ENCODE assay signal across 27 cellular contexts in the genomic region with DNA sequence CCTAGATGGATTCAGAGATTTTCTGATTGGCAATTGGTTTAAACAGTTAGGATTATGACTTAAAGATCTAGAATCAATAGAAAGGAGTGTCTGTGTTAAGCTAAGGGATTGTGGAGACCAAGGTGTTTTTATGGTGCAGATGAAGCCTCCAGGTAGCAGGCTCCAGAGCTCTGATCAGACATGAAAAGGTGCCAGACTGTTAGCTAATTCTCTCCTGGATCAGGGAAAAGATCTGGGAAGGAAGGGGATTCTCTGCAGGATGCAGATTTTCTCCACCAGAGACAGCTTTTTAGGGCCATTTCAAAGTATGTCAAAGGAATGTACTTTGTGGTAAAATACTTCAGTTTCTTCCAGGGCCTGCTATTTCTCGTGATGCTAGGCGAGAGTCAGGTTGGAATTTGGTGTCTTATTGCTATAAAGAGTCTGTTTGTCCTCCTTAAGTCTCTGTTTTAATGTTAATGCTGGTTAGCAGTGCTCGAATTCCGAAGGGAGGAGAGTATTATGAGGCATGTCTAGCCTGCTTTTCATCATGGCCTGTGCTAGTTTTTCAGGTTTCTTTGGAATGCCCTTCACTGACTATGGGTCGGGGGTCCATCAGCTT. TPM values are rescaled to one million over a fixed set of nuclear protein-coding genes. Genes with fewer than 3 reads are reported as not detected.
DNase-seq lines count a peak whose midpoint lies in the region; ATAC-seq, FAIRE-seq and TF ChIP-seq lines count a peak whose summit lies in the region.
"Had no signal": no experiment of that assay in that cellular context is flagged by ENCODE, and none has a peak within 500 bp of the region (broad histone marks: within the 10 kb centered on the region; RNA-seq: fewer than 3 reads in every experiment).

No MANE protein-coding gene starts in this region.

- TF ChIP-seq EP300 in HepG2 (IDR thresholded peaks at IDR 0.05; ENCODE audit: low read depth in 2 of 2, low read length in 2 of 2): no peak
- no peak for TF ChIP-seq EP300 in HepG2 (CRISPR knock-in tag; IDR thresholded peaks at IDR 0.05; ENCODE audit: borderline replicate concordance)

- H3K79me1 ChIP-seq in H9 (ENCODE audit: insufficient read depth, low read depth, low read length, poor library complexity, severe bottlenecking): no peaks in the 10 kb centered on the region

- peak overlapping the region; percentile 96 for H4K91ac ChIP-seq in H9 (ENCODE audit: insufficient read length, low read depth, low read length)

- peak overlapping the region; percentile 96 to 98 (median 97) for H3K27ac Mint-ChIP-seq in H9
- H3K27ac Mint-ChIP-seq: activated B cell treated with CpG ODN at 0.5 μM for 24 hours; naive thymus-derived CD8-positive, alpha-beta T cell had no signal

- WGBS in H9 (ENCODE audit: extremely low coverage, insufficient read length, low lambda C conversion rate): no CpG with 5 or more reads among the region's 5 CpGs
- WGBS in HepG2 (ENCODE audit: low lambda C conversion rate): 1% methylated on average over 5 of the region's 5 CpGs
- 68 to 69% methylated on average over 5 of the region's 5 CpGs for WGBS in lower leg skin, 2 donors

- TF ChIP-seq RAD21 in HepG2 (CRISPR knock-in tag; IDR thresholded peaks at IDR 0.05): no peak

- H3K36me3 Mint-ChIP-seq in H9 (ENCODE audit: insufficient read depth in 1 of 3, low read depth in 3 of 3): peaks cover 0 to 4% (median 0%) of the 10 kb centered on the region in 3 experiments; a peak in 2 of 7 replicates
- H3K36me3 Mint-ChIP-seq: naive thymus-derived CD8-positive, alpha-beta T cell had no signal

- intact Hi-C loops in HepG2 (cut with micrococcal nuclease; ENCODE audit: unreplicated experiment) (no loop called here), lower leg skin (cut with DNase I; ENCODE audit: low total_unique reads) (no loop called here)

- H3K4me2 ChIP-seq in H9 (ENCODE audit: insufficient read depth, insufficient read length, low read length): peak overlapping the region; percentile 20
- H3K4me2 ChIP-seq in osteoblast (ENCODE audit: insufficient read depth, low read length): no peak overlapping the region
- no peak overlapping the region for H3K4me2 ChIP-seq in HepG2 (ENCODE audit: low read depth, low read length)

- no TSS peak for BruUV-seq in HepG2 (replicated peaks; lab: Mats Ljungman, UMichigan)

- no peaks in the 10 kb centered on the region for H3K23me2 ChIP-seq in H9 (ENCODE audit: insufficient read length, low read depth, low read length, poor library complexity, severe bottlenecking)

- H3K27ac ChIP-seq in H9 (ENCODE audit: insufficient read length, low read depth, low read length): peak overlapping the region; percentile 99
- no peak overlapping the region for H3K27ac ChIP-seq in osteoblast (ENCODE audit: low read depth, low read length)
- H3K27ac ChIP-seq in HepG2 (ENCODE audit: extremely low read length, insufficient read depth, low read length): no peak overlapping the region
- H3K27ac ChIP-seq: epithelial cell of prostate, foreskin keratinocyte, pancreas, right lobe of liver had no signal

- H3K4ac ChIP-seq in H9 (ENCODE audit: low read depth, low read length): no peak overlapping the region

- H3K4me3 Mint-ChIP-seq in H9: peak overlapping the region; percentile 18 to 21; a peak in 2 of 5 replicates
- H3K4me3 Mint-ChIP-seq: activated B cell treated with CpG ODN at 0.5 μM for 24 hours; naive thymus-derived CD8-positive, alpha-beta T cell had no signal

- H3K36me3 ChIP-seq in adipocyte (ENCODE audit: control insufficient read depth, insufficient read depth, low read length, severe bottlenecking) (no peaks in the 10 kb centered on the region), osteoblast (ENCODE audit: insufficient read depth, low read length) (no peaks in the 10 kb centered on the region), HepG2 (replicated peaks in 1 of 2; ENCODE audit: control insufficient read depth in 1 of 2, insufficient read depth in 2 of 2, low read length in 2 of 2) (no peaks in the 10 kb centered on the region)
- H3K36me3 ChIP-seq: pancreas, right lobe of liver had no signal

- POLR2A ChIA-PET in HepG2 (lab: Yijun Ruan, JAX): no interaction called here
- POLR2A ChIA-PET in GM10248 (lab: Yijun Ruan, JAX): no interaction called here

- H3K27me3 Mint-ChIP-seq in H9 (ENCODE audit: low read depth): no peaks in the 10 kb centered on the region

- peak overlapping the region; percentile 96 for H2BK20ac ChIP-seq in H9 (ENCODE audit: low read depth, low read length, poor library complexity, severe bottlenecking)

- H3K18ac ChIP-seq in H9 (ENCODE audit: insufficient read length, low read depth, low read length): peak overlapping the region; percentile 83

- no peak for FAIRE-seq in HepG2 (lab: Jason Lieb, UNC)
- FAIRE-seq: pancreas, urothelium cell line had no signal

- H2BK15ac ChIP-seq in H9 (ENCODE audit: low read depth, low read length): no peak overlapping the region

- peak overlapping the region; percentile 3 for H3T11ph ChIP-seq in H9 (ENCODE audit: low read length)

- H3K79me2 ChIP-seq in H9 (ENCODE audit: insufficient read depth, low read length) (no peaks in the 10 kb centered on the region), osteoblast (ENCODE audit: insufficient read depth, low read length) (no peaks in the 10 kb centered on the region), HepG2 (ENCODE audit: insufficient read depth, low read length) (no peaks in the 10 kb centered on the region)

- peaks cover 0 to 5% of the 10 kb centered on the region in 2 experiments; a peak in 2 of 5 replicates for H3K9me3 Mint-ChIP-seq in H9
- H3K9me3 Mint-ChIP-seq: activated B cell treated with CpG ODN at 0.5 μM for 24 hours; naive thymus-derived CD8-positive, alpha-beta T cell had no signal

- H2AK5ac ChIP-seq in H9 (ENCODE audit: insufficient read length, low read length): peak overlapping the region; percentile 93

- H2BK5ac ChIP-seq in H9 (ENCODE audit: insufficient read length, low read length): peak overlapping the region; percentile 93

- H3K9me3 ChIP-seq in H9 (ENCODE audit: control insufficient read depth, low read depth, low read length): no peaks in the 10 kb centered on the region
- H3K9me3 ChIP-seq in adipocyte (ENCODE audit: control insufficient read depth, low read length): no peaks in the 10 kb centered on the region
- no peaks in the 10 kb centered on the region for H3K9me3 ChIP-seq in osteoblast (ENCODE audit: low read depth, low read length)
- H3K9me3 ChIP-seq in HepG2 (ENCODE audit: low read length): no peaks in the 10 kb centered on the region
- H3K9me3 ChIP-seq: pancreas, right lobe of liver had no signal

- H3K4me1 Mint-ChIP-seq in H9: peaks cover 42 to 51% of the 10 kb centered on the region in 2 experiments
- H3K4me1 Mint-ChIP-seq: activated B cell treated with CpG ODN at 0.5 μM for 24 hours; naive thymus-derived CD8-positive, alpha-beta T cell had no signal

- no peak overlapping the region for H4K8ac ChIP-seq in H9 (replicated peaks; ENCODE audit: insufficient read length, low read depth, low read length)

- H4K20me1 ChIP-seq in H9 (ENCODE audit: control insufficient read depth, insufficient read depth, insufficient read length): no peaks in the 10 kb centered on the region
- no peaks in the 10 kb centered on the region for H4K20me1 ChIP-seq in osteoblast (ENCODE audit: insufficient read depth, low read length)
- no peaks in the 10 kb centered on the region for H4K20me1 ChIP-seq in HepG2 (ENCODE audit: insufficient read depth, low read length)

- CTCF ChIA-PET in HepG2 (lab: Yijun Ruan, JAX; ENCODE audit: low intra/inter-chr PET ratio, low total read pairs): no interaction called here
- CTCF ChIA-PET in GM10248 (lab: Yijun Ruan, JAX): interaction anchor here (2.3 kb wide), 1 partner anchor 21 kb away, joined by 5 read pairs; no protein-coding TSS in a partner anchor

- in situ Hi-C loops in HepG2 (cut with HindIII; ENCODE audit: extremely low pct_ligation_motif_present, low pct_unique_long_range_greater_than_20kb): no loop called here

- DNase-seq in H9: peak; percentile 65
- DNase-seq in adipocyte (ENCODE audit: low read depth): peak; percentile 62
- DNase-seq in foreskin melanocyte: peak; percentile 18
- peak; percentile 23 for DNase-seq in osteoblast (ENCODE audit: insufficient read length, low spot score, missing footprints)
- DNase-seq in HepG2 (ENCODE audit: low spot score): no peak
- DNase-seq in lower leg skin (ENCODE audit: low spot score in 2 of 2): no peak
- DNase-seq in GM10248 (ENCODE audit: extremely low spot score): no peak
- no peak for DNase-seq in NCI-H1694 (lab: John Stamatoyannopoulos, UW)
- DNase-seq: activated B cell treated with CpG ODN at 0.5 μM for 24 hours; activated CD4-positive, alpha-beta T cell treated with anti-CD3 and anti-CD28 coated beads, Interleukin-2, amount 50 U/mL, for 48 hours; amniotic stem cell; central memory CD4-positive, alpha-beta T cell; foreskin keratinocyte; hypothalamus; left colon; mesenchymal stem cell; naive thymus-derived CD8-positive, alpha-beta T cell; NCI-H1048; NCI-H1930; NCI-H2227 treated with DMSO at 0.1 percent for 48 hours; NCI-H748 treated with DMSO at 0.1 percent for 48 hours; right lobe of liver had no signal

- H4K5ac ChIP-seq in H9 (ENCODE audit: insufficient read length, low read depth, low read length): no peak overlapping the region

- H2AFZ ChIP-seq in H9 (ENCODE audit: low read length) (no peak overlapping the region), osteoblast (ENCODE audit: low read length) (no peak overlapping the region), HepG2 (ENCODE audit: low read length) (no peak overlapping the region)

- no peak for TF ChIP-seq CTCF in H9 (conservative IDR thresholded peaks at IDR 0.05)
- TF ChIP-seq CTCF in osteoblast (IDR thresholded peaks at IDR 0.05; ENCODE audit: extremely low read depth, low read depth, low read length): no peak
- TF ChIP-seq CTCF in HepG2 (CRISPR knock-in tag; IDR thresholded peaks at IDR 0.05): no peak
- TF ChIP-seq CTCF in lower leg skin (IDR thresholded peaks at IDR 0.05): no peak
- no peak for TF ChIP-seq CTCF in GM10248 (IDR thresholded peaks at IDR 0.05; ENCODE audit: control extremely low read depth, extremely low read depth, low read depth, missing control alignments)

- no peak overlapping the region for H3K23ac ChIP-seq in H9 (ENCODE audit: insufficient read length, low read depth, low read length)

- no peak overlapping the region for H3K56ac ChIP-seq in H9 (ENCODE audit: insufficient read length, low read depth, low read length)

- H3K4me1 ChIP-seq in H9 (ENCODE audit: insufficient read depth, low read length) (peaks cover 8% of the 10 kb centered on the region; the same call in 1 of the 2 replicates), adipocyte (ENCODE audit: control insufficient read depth, insufficient read depth, low read length) (no peaks in the 10 kb centered on the region), osteoblast (ENCODE audit: insufficient read depth, low read length) (no peaks in the 10 kb centered on the region), HepG2 (ENCODE audit: insufficient read depth, low read length) (no peaks in the 10 kb centered on the region)
- H3K4me1 ChIP-seq: foreskin keratinocyte, pancreas, right lobe of liver had no signal

- peak overlapping the region; percentile 91 for H2BK12ac ChIP-seq in H9 (ENCODE audit: insufficient read length, low read depth, low read length)

- H3K4me3 ChIP-seq in adipocyte (ENCODE audit: low read length) (no peak overlapping the region), osteoblast (ENCODE audit: insufficient read depth, low read length) (no peak overlapping the region), HepG2 (replicated peaks in 1 of 3; ENCODE audit: insufficient read depth in 1 of 3, low read depth in 2 of 3, low read length in 3 of 3) (no peak overlapping the region), lower leg skin (ENCODE audit: low read depth, poor library complexity, severe bottlenecking) (no peak overlapping the region)
- H3K4me3 ChIP-seq: pancreas, right lobe of liver had no signal

- H3K27me3 ChIP-seq in H9 (ENCODE audit: insufficient read depth, low read length) (no peaks in the 10 kb centered on the region), adipocyte (replicated peaks; ENCODE audit: control insufficient read depth, insufficient read depth, low read length) (peaks cover 15% of the 10 kb centered on the region), osteoblast (ENCODE audit: insufficient read depth, low read length) (peaks cover 18% of the 10 kb centered on the region), HepG2 (ENCODE audit: control insufficient read depth in 1 of 2, insufficient read depth in 2 of 2, low read length in 2 of 2) (no peaks in the 10 kb centered on the region; a peak in 1 of 5 replicates)
- H3K27me3 ChIP-seq: pancreas, right lobe of liver had no signal

- no peak overlapping the region for H2BK120ac ChIP-seq in H9 (ENCODE audit: low read depth, low read length, poor library complexity, severe bottlenecking)

- H3K9ac ChIP-seq in H9 (ENCODE audit: extremely low read depth, insufficient read length, low read length): peak overlapping the region; percentile 14
- no peak overlapping the region for H3K9ac ChIP-seq in adipocyte (ENCODE audit: low read length)
- H3K9ac ChIP-seq in HepG2 (ENCODE audit: insufficient read depth, low read depth, low read length): no peak overlapping the region

- no peak for TF ChIP-seq POLR2A in HepG2 (IDR thresholded peaks at IDR 0.05; ENCODE audit: insufficient read depth in 1 of 2, low read depth in 2 of 2, low read length in 2 of 2)
- no peak for TF ChIP-seq POLR2A in lower leg skin (IDR thresholded peaks at IDR 0.05)

- ATAC-seq in HepG2: no peak
- ATAC-seq: foreskin keratinocyte; HCT116; left colon; naive thymus-derived CD8-positive, alpha-beta T cell; pancreas; right lobe of liver had no signal

- H3K14ac ChIP-seq in H9 (ENCODE audit: insufficient read depth, low read length): peak overlapping the region; percentile 80; the same call in 1 of the 2 replicates

RNA-seq across cellular contexts. Expression of gene GPR78, which starts 12.0 kb away (rescaled TPM):
- total RNA-seq in H9 (2021): 3.1 and 3.4 TPM in 2 replicates
- 1.2 and 1.8 TPM in 2 replicates for total RNA-seq in osteoblast
- 0.07 TPM in 1 of 2 replicates, not detected in the other for total RNA-seq in HepG2 (2016; rRNA removed; fragmentation: Illumina TruSeq; extraction: Trizol)
- total RNA-seq in HepG2 (2016; cell fraction: cytosol; rRNA removed; fragmentation: Illumina TruSeq; extraction: Trizol; ENCODE audit: low read depth): not detected in 2 replicates
- total RNA-seq in HepG2 (2016; cell fraction: insoluble cytoplasmic fraction; rRNA removed; fragmentation: Illumina TruSeq; extraction: Trizol): not detected in 2 replicates
- total RNA-seq in HepG2 (2016; cell fraction: membrane; rRNA removed; fragmentation: Illumina TruSeq; extraction: Trizol): 0.07 TPM in 1 of 2 replicates, not detected in the other
- 0.12 and 0.13 TPM in 2 replicates for total RNA-seq in HepG2 (2016; cell fraction: nucleus; rRNA removed; fragmentation: Illumina TruSeq; extraction: Trizol)
- 0.01 TPM in 1 of 2 replicates, not detected in the other for polyA plus RNA-seq in HepG2 (2011; rRNA removed)
- not detected in 2 replicates for polyA plus RNA-seq in HepG2 (2011; cell fraction: cytosol; rRNA removed)
- 0.10 and 0.13 TPM in 2 replicates for polyA plus RNA-seq in HepG2 (2011; cell fraction: nucleus; rRNA removed)
- not detected in 2 replicates for polyA plus RNA-seq in HepG2 (2012)
- polyA plus RNA-seq in HepG2 (2016; cell fraction: cytosol; fragmentation: Illumina TruSeq; extraction: Trizol; ENCODE audit: low read depth): not detected in 2 replicates
- polyA plus RNA-seq in HepG2 (2016; cell fraction: insoluble cytoplasmic fraction; fragmentation: Illumina TruSeq; extraction: Trizol; ENCODE audit: low read depth): not detected in 2 replicates
- not detected in 2 replicates for polyA plus RNA-seq in HepG2 (2016; cell fraction: membrane; fragmentation: Illumina TruSeq; extraction: Trizol; ENCODE audit: low read depth)
- 0.16 TPM in 1 of 2 replicates, not detected in the other for polyA plus RNA-seq in HepG2 (2016; cell fraction: nucleus; fragmentation: Illumina TruSeq; extraction: Trizol; ENCODE audit: insufficient read depth, low read depth)
- polyA minus RNA-seq in HepG2 (2011; rRNA and poly(A)+ RNA removed; ENCODE audit: low replicate concordance): 0.07 TPM in 1 of 2 replicates, not detected in the other
- polyA minus RNA-seq in HepG2 (2011; cell fraction: cytosol; rRNA and poly(A)+ RNA removed): not detected in 2 replicates
- 0.13 TPM in 1 of 2 replicates, not detected in the other for polyA minus RNA-seq in HepG2 (2011; cell fraction: nucleus; rRNA and poly(A)+ RNA removed)
- total RNA-seq in lower leg skin: not detected
- total RNA-seq: activated B cell treated with CpG ODN at 0.5 μM for 24 hours; foreskin keratinocyte; HT-29; naive thymus-derived CD8-positive, alpha-beta T cell; pancreas; right lobe of liver had no signal
- polyA plus RNA-seq: foreskin keratinocyte; naive thymus-derived CD8-positive, alpha-beta T cell had no signal

RNA-seq across cellular contexts. Expression of gene CPZ, which starts 24.4 kb away (rescaled TPM):
- total RNA-seq in H9 (2021) (36.4 and 37.3 TPM in 2 replicates), osteoblast (21.2 and 44.5 TPM in 2 replicates), HepG2 (2016; rRNA removed; fragmentation: Illumina TruSeq; extraction: Trizol) (0.38 and 0.58 TPM in 2 replicates), lower leg skin (10 to 100 TPM in 1 of 4 donors, under 1 TPM in 1, not detected in 2; 0.91 to 10.2 TPM)
- not detected in 2 replicates for total RNA-seq in HepG2 (2016; cell fraction: cytosol; rRNA removed; fragmentation: Illumina TruSeq; extraction: Trizol; ENCODE audit: low read depth)
- total RNA-seq in HepG2 (2016; cell fraction: insoluble cytoplasmic fraction; rRNA removed; fragmentation: Illumina TruSeq; extraction: Trizol): 0.79 and 0.80 TPM in 2 replicates
- 0.31 and 0.65 TPM in 2 replicates for total RNA-seq in HepG2 (2016; cell fraction: membrane; rRNA removed; fragmentation: Illumina TruSeq; extraction: Trizol)
- 0.25 and 0.96 TPM in 2 replicates for total RNA-seq in HepG2 (2016; cell fraction: nucleus; rRNA removed; fragmentation: Illumina TruSeq; extraction: Trizol)
- polyA plus RNA-seq in HepG2 (2011; rRNA removed): 0.60 and 0.61 TPM in 2 replicates
- polyA plus RNA-seq in HepG2 (2011; cell fraction: cytosol; rRNA removed): 0.49 and 0.76 TPM in 2 replicates
- 1.9 and 3.1 TPM in 2 replicates for polyA plus RNA-seq in HepG2 (2011; cell fraction: nucleus; rRNA removed)
- 0.36 and 1.1 TPM in 2 replicates for polyA plus RNA-seq in HepG2 (2012)
- polyA plus RNA-seq in HepG2 (2016; cell fraction: cytosol; fragmentation: Illumina TruSeq; extraction: Trizol; ENCODE audit: low read depth): 0.23 and 0.32 TPM in 2 replicates
- 0.38 and 0.51 TPM in 2 replicates for polyA plus RNA-seq in HepG2 (2016; cell fraction: insoluble cytoplasmic fraction; fragmentation: Illumina TruSeq; extraction: Trizol; ENCODE audit: low read depth)
- polyA plus RNA-seq in HepG2 (2016; cell fraction: membrane; fragmentation: Illumina TruSeq; extraction: Trizol; ENCODE audit: low read depth): 0.31 and 0.38 TPM in 2 replicates
- 1.5 and 1.9 TPM in 2 replicates for polyA plus RNA-seq in HepG2 (2016; cell fraction: nucleus; fragmentation: Illumina TruSeq; extraction: Trizol; ENCODE audit: insufficient read depth, low read depth)
- 0.44 and 0.58 TPM in 2 replicates for polyA minus RNA-seq in HepG2 (2011; rRNA and poly(A)+ RNA removed; ENCODE audit: low replicate concordance)
- 0.79 TPM in 1 of 2 replicates, not detected in the other for polyA minus RNA-seq in HepG2 (2011; cell fraction: cytosol; rRNA and poly(A)+ RNA removed)
- polyA minus RNA-seq in HepG2 (2011; cell fraction: nucleus; rRNA and poly(A)+ RNA removed): 0.25 and 0.77 TPM in 2 replicates
- total RNA-seq: activated B cell treated with CpG ODN at 0.5 μM for 24 hours; foreskin keratinocyte; HT-29; naive thymus-derived CD8-positive, alpha-beta T cell had no signal
- polyA plus RNA-seq: foreskin keratinocyte; naive thymus-derived CD8-positive, alpha-beta T cell had no signal

Comparison
In these comparisons a context has a peak if more than half of its experiments do, and no peak if none do; other contexts are left out.
1. DNase-seq: peak in H9 (single experiment), adipocyte (single experiment), foreskin melanocyte (single experiment) and osteoblast (single experiment); none in HepG2 (single experiment), lower leg skin (0 of 2), GM10248 (single experiment) and NCI-H1694 (single experiment).